In the genomic region with DNA sequence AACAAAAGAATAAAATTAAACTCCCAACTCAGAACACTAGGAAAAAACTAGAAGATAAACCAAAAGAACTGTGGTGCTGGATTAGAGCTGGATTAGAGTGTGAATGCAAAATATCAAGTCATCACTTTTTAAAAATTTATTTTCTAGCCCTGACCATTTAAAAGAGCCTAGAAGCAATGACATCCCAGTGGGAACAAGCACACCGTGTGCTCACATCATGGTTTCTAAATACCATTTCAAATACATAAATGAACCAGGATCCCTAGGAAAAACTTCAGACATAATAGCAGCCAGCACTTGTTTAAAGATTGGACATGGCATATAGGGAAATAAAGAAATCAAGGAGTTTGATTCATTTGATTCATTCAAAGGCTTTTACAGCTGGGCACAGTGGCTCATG, we compare ENCODE assay signal across 2 cellular contexts.
TF ChIP-seq lines count a peak whose summit lies in the region.

No MANE protein-coding gene starts in this region.

TF ChIP-seq in A549, 52 proteins besides CTCF, POLR2A, EP300 and RAD21:
- TF ChIP-seq MAFK (IDR thresholded peaks at IDR 0.05; ENCODE audit: partially characterized antibody): peak; percentile 6
- TF ChIP-seq KDM1A (IDR thresholded peaks at IDR 0.05; ENCODE audit: low read depth): no peak
- no peak for TF ChIP-seq NR3C1 (IDR thresholded peaks at IDR 0.05)
- TF ChIP-seq MAZ (IDR thresholded peaks at IDR 0.05; ENCODE audit: borderline replicate concordance, low read depth, low read length): no peak
- no peak for TF ChIP-seq HEYL (CRISPR knock-in tag; IDR thresholded peaks at IDR 0.05)

TF ChIP-seq in HEK293, 187 proteins besides CTCF, POLR2A, EP300 and RAD21:
- TF ChIP-seq ZNF571 (tag by site-specific recombination; IDR thresholded peaks at IDR 0.05) (no peak), ZNF561 (tag by site-specific recombination; IDR thresholded peaks at IDR 0.05; ENCODE audit: borderline replicate concordance) (no peak), ZNF23 (tag by site-specific recombination; IDR thresholded peaks at IDR 0.05; ENCODE audit: borderline replicate concordance) (no peak), OSR2 (tag by site-specific recombination; IDR thresholded peaks at IDR 0.05) (no peak), ZNF549 (tag by site-specific recombination; IDR thresholded peaks at IDR 0.05) (no peak), SETDB1 (IDR thresholded peaks at IDR 0.05; ENCODE audit: insufficient read length, low read length) (peak; percentile 94), ZNF626 (tag by site-specific recombination; IDR thresholded peaks at IDR 0.05) (peak; percentile 84; the same call in 1 of the 2 replicates)
- TF ChIP-seq, protein P1, sequence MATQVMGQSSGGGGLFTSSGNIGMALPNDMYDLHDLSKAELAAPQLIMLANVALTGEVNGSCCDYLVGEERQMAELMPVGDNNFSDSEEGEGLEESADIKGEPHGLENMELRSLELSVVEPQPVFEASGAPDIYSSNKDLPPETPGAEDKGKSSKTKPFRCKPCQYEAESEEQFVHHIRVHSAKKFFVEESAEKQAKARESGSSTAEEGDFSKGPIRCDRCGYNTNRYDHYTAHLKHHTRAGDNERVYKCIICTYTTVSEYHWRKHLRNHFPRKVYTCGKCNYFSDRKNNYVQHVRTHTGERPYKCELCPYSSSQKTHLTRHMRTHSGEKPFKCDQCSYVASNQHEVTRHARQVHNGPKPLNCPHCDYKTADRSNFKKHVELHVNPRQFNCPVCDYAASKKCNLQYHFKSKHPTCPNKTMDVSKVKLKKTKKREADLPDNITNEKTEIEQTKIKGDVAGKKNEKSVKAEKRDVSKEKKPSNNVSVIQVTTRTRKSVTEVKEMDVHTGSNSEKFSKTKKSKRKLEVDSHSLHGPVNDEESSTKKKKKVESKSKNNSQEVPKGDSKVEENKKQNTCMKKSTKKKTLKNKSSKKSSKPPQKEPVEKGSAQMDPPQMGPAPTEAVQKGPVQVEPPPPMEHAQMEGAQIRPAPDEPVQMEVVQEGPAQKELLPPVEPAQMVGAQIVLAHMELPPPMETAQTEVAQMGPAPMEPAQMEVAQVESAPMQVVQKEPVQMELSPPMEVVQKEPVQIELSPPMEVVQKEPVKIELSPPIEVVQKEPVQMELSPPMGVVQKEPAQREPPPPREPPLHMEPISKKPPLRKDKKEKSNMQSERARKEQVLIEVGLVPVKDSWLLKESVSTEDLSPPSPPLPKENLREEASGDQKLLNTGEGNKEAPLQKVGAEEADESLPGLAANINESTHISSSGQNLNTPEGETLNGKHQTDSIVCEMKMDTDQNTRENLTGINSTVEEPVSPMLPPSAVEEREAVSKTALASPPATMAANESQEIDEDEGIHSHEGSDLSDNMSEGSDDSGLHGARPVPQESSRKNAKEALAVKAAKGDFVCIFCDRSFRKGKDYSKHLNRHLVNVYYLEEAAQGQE (tag by site-specific recombination; IDR thresholded peaks at IDR 0.05): no peak
